In genomic region chr7:134088199-134088598, GRCh38 we compare ENCODE assay signal across 10 cellular contexts. TPM values are rescaled to one million over a fixed set of nuclear protein-coding genes. Genes with fewer than 3 reads are reported as not detected.
"Had no signal": no experiment of that assay in that cellular context is flagged by ENCODE, and none has a peak within 500 bp of the region (broad histone marks: within the 10 kb centered on the region; RNA-seq: fewer than 3 reads in every experiment).

No MANE protein-coding gene starts in this region.

- H3K9ac ChIP-seq: GM23248 had no signal

- H3K4me1 ChIP-seq: HAP-1 had no signal

- FAIRE-seq: HepG2 had no signal

- H3K27ac Mint-ChIP-seq: HFFc6, IgD-negative memory B cell had no signal

- ATAC-seq: HCT116, HepG2 had no signal

- H3K4me3 Mint-ChIP-seq: HFFc6 had no signal

- H3K36me3 ChIP-seq: HAP-1 had no signal

- H3K4me3 ChIP-seq: GM23248, HAP-1 had no signal

- H3K27me3 Mint-ChIP-seq: IgD-negative memory B cell had no signal

- H3K27ac ChIP-seq: GM23248, HL-60 had no signal

- DNase-seq: GM23248, GOT3, H7, HFFc6 had no signal

RNA-seq across cellular contexts. Expression of gene LRGUK, which starts 38.9 kb away (rescaled TPM):
- total RNA-seq: GM23248, HT1080 had no signal
